In genomic region chr1:160207751-160208150, GRCh38 we compare ENCODE assay signal across 12 cellular contexts. TPM values are rescaled to one million over a fixed set of nuclear protein-coding genes. Genes with fewer than 3 reads are reported as not detected.
DNase-seq lines count a peak whose midpoint lies in the region; ATAC-seq and TF ChIP-seq lines count a peak whose summit lies in the region.
"Had no signal": no experiment of that assay in that cellular context is flagged by ENCODE, and none has a peak within 500 bp of the region (broad histone marks: within the 10 kb centered on the region; RNA-seq: fewer than 3 reads in every experiment).

No MANE protein-coding gene starts in this region.

- peaks cover 55% of the 10 kb centered on the region for H3K36me3 ChIP-seq in BLaER1
- H3K36me3 ChIP-seq in endodermal cell (ENCODE audit: control insufficient read depth, insufficient read depth, low read length), result peaks cover 33% of the 10 kb centered on the region

- no peak for ATAC-seq in GM18519 (IDR thresholded peaks at IDR 0.05; ENCODE audit: low FRiP score, unreplicated experiment)

- H3K27me3 Mint-ChIP-seq in endodermal cell (ENCODE audit: insufficient read depth) (no peaks in the 10 kb centered on the region), osteocyte (ENCODE audit: unreplicated experiment) (no peaks in the 10 kb centered on the region)

- peaks cover 58% of the 10 kb centered on the region; the same call in 1 of the 2 replicates for H4K20me1 ChIP-seq in BLaER1

- DNase-seq in LHCN-M2 (ENCODE audit: low read depth) (peak; percentile 58), endodermal cell (no peak), osteocyte (ENCODE audit: extremely low spot score, unreplicated experiment) (no peak), amygdala (lab: John Stamatoyannopoulos, UW) (no peak), 8988T (no peak), DMS79 treated with DMSO at 0.1 percent for 48 hours (lab: John Stamatoyannopoulos, UW) (no peak)
- DNase-seq: DMS153; NCI-H2107; stimulated activated CD4-positive, alpha-beta T cell treated with anti-CD3 and anti-CD28 coated beads, Interleukin-2, amount 100 ng/mL, for 48 hours had no signal

- H3K27me3 ChIP-seq in BLaER1, result no peaks in the 10 kb centered on the region
- no peaks in the 10 kb centered on the region for H3K27me3 ChIP-seq in endodermal cell (ENCODE audit: control insufficient read depth, insufficient read depth, low read length, poor library complexity, severe bottlenecking)
- H3K27me3 ChIP-seq: tibial nerve had no signal

- TF ChIP-seq CTCF in endodermal cell (conservative IDR thresholded peaks at IDR 0.05) (no peak), osteocyte (IDR thresholded peaks at IDR 0.05) (no peak)

- peak overlapping the region; percentile 7; the same call in 1 of the 2 replicates for H3K4me2 ChIP-seq in BLaER1

- H3K9me3 ChIP-seq in BLaER1, result no peaks in the 10 kb centered on the region
- no peaks in the 10 kb centered on the region for H3K9me3 ChIP-seq in endodermal cell (ENCODE audit: control insufficient read depth, low read length)
- H3K9me3 ChIP-seq: tibial nerve had no signal

- H3K4me1 ChIP-seq in BLaER1 (peaks cover 65% of the 10 kb centered on the region), endodermal cell (ENCODE audit: control insufficient read depth, insufficient read depth, low read length) (peaks cover 13% of the 10 kb centered on the region)

- no peak overlapping the region for H3K27ac Mint-ChIP-seq in endodermal cell
- H3K27ac Mint-ChIP-seq in osteocyte (ENCODE audit: unreplicated experiment), result peak overlapping the region; percentile 57

- H3K9ac ChIP-seq in BLaER1 (no peak overlapping the region), endodermal cell (ENCODE audit: extremely low read depth, low read length, poor library complexity, severe bottlenecking) (no peak overlapping the region)

- H3K36me3 Mint-ChIP-seq in endodermal cell (ENCODE audit: low read depth), result peaks cover 25% of the 10 kb centered on the region
- peaks cover 28% of the 10 kb centered on the region for H3K36me3 Mint-ChIP-seq in osteocyte (ENCODE audit: unreplicated experiment)

- H3K27ac ChIP-seq in BLaER1 (no peak overlapping the region), endodermal cell (ENCODE audit: low read depth, low read length) (peak overlapping the region; percentile 3)

- WGBS in endodermal cell (ENCODE audit: insufficient coverage in 1 of 2, insufficient read length in 1 of 2), 2 experiments, result 66 to 68% methylated on average over 4 to 5 of the region's 5 CpGs

- H3K4me1 Mint-ChIP-seq in endodermal cell (peaks cover 58% of the 10 kb centered on the region), osteocyte (ENCODE audit: unreplicated experiment) (peaks cover 47% of the 10 kb centered on the region)

- H3K9me3 Mint-ChIP-seq in endodermal cell (no peaks in the 10 kb centered on the region), osteocyte (ENCODE audit: unreplicated experiment) (no peaks in the 10 kb centered on the region)

- no peak overlapping the region for H3K4me3 Mint-ChIP-seq in endodermal cell
- no peak overlapping the region for H3K4me3 Mint-ChIP-seq in osteocyte (ENCODE audit: unreplicated experiment)

- H3K4me3 ChIP-seq in BLaER1, result no peak overlapping the region
- no peak overlapping the region for H3K4me3 ChIP-seq in endodermal cell (ENCODE audit: low read length)
- H3K4me3 ChIP-seq: tibial nerve had no signal

RNA-seq across cellular contexts. Expression of gene PEA15, which starts 2.6 kb away (rescaled TPM):
- total RNA-seq in LHCN-M2 (2014; rRNA removed), result 150 and 200 TPM in 2 replicates
- polyA plus RNA-seq in LHCN-M2 (2012), result 652 TPM
- 10 to 100 TPM; 55.9 to 56.3 TPM for total RNA-seq in endodermal cell
- polyA plus RNA-seq in endodermal cell (2013, experiment 1 of 2), result 393 TPM
- 402 TPM for polyA plus RNA-seq in endodermal cell (2013, experiment 2 of 2)
- 195 and 197 TPM in 2 replicates for total RNA-seq in osteocyte

RNA-seq across cellular contexts. Expression of gene CASQ1, which starts 17.4 kb away (rescaled TPM):
- total RNA-seq in LHCN-M2 (2014; rRNA removed) (not detected in 2 replicates), endodermal cell (under 1 TPM; 0.29 to 0.77 TPM), osteocyte (not detected in 2 replicates)
- 0.15 TPM for polyA plus RNA-seq in LHCN-M2 (2012)
- polyA plus RNA-seq in endodermal cell (2013, experiment 1 of 2), result 0.96 TPM
- polyA plus RNA-seq in endodermal cell (2013, experiment 2 of 2), result 1.0 TPM

RNA-seq across cellular contexts. Expression of gene DCAF8, which starts 54.6 kb away (rescaled TPM):
- total RNA-seq in LHCN-M2 (2014; rRNA removed), result 73.1 and 76.4 TPM in 2 replicates
- 44.3 TPM for polyA plus RNA-seq in LHCN-M2 (2012)
- total RNA-seq in endodermal cell, result 100 to 1,000 TPM; 185 to 238 TPM
- 143 TPM for polyA plus RNA-seq in endodermal cell (2013, experiment 1 of 2)
- polyA plus RNA-seq in endodermal cell (2013, experiment 2 of 2), result 122 TPM
- 152 and 163 TPM in 2 replicates for total RNA-seq in osteocyte

RNA-seq across cellular contexts. Expression of gene ATP1A4, which starts 56.3 kb away (rescaled TPM):
- total RNA-seq in LHCN-M2 (2014; rRNA removed), result not detected in 2 replicates
- not detected for polyA plus RNA-seq in LHCN-M2 (2012)
- total RNA-seq in endodermal cell, result under 1 TPM; 0.55 to 0.75 TPM
- polyA plus RNA-seq in endodermal cell (2013, experiment 1 of 2), result 0.85 TPM
- 0.95 TPM for polyA plus RNA-seq in endodermal cell (2013, experiment 2 of 2)
- total RNA-seq in osteocyte, result not detected in 2 replicates
